26 cellular contexts compared by ENCODE assay signal in genomic region chr4:14434916-14435315, GRCh38.
"Had no signal": no experiment of that assay in that cellular context is flagged by ENCODE, and none has a peak within 500 bp of the region (broad histone marks: within the 10 kb centered on the region; RNA-seq: fewer than 3 reads in every experiment).

No MANE protein-coding gene starts in this region.

- H3K4me3 ChIP-seq: adrenal gland, ascending aorta, cardiac muscle cell, coronary artery, dorsolateral prefrontal cortex, pancreas, psoas muscle, sigmoid colon, smooth muscle cell, tibial nerve had no signal

- DNase-seq: activated CD4-positive, alpha-beta T cell treated with anti-CD3 and anti-CD28 coated beads for 4 hours; activated CD4-positive, alpha-beta T cell treated with anti-CD3 and anti-CD28 coated beads, Interleukin-2, amount 50 U/mL, for 4 hours; activated effector memory CD4-positive, alpha-beta T cell treated with Interleukin-2 at 50 U/mL for 16 hours; activated naive CD4-positive, alpha-beta T cell treated with Interleukin-2 at 50 U/mL for 16 hours; activated T-cell treated with anti-CD3 and anti-CD28 coated beads for 4 hours; adrenal gland; cerebellar nuclear complex; dorsolateral prefrontal cortex; effector memory CD4-positive, alpha-beta T cell; left cardiac atrium; left ventricle myocardium superior; naive thymus-derived CD8-positive, alpha-beta T cell; nucleus accumbens; pancreas; psoas muscle; sigmoid colon; stimulated activated CD4-positive, alpha-beta T cell treated with anti-CD3 and anti-CD28 coated beads, Interleukin-15, amount 100 ng/mL, for 24 hours; stimulated activated CD4-positive, alpha-beta T cell treated with anti-CD3 and anti-CD28 coated beads, Interleukin-2, amount 100 ng/mL, for 24 hours; stimulated activated naive CD4-positive, alpha-beta T cell; SW 1271; T-helper 9 cell had no signal

- ATAC-seq: naive thymus-derived CD8-positive, alpha-beta T cell; pancreas; psoas muscle had no signal
